Comparison of ENCODE assay signal across 17 cellular contexts in the genomic region with DNA sequence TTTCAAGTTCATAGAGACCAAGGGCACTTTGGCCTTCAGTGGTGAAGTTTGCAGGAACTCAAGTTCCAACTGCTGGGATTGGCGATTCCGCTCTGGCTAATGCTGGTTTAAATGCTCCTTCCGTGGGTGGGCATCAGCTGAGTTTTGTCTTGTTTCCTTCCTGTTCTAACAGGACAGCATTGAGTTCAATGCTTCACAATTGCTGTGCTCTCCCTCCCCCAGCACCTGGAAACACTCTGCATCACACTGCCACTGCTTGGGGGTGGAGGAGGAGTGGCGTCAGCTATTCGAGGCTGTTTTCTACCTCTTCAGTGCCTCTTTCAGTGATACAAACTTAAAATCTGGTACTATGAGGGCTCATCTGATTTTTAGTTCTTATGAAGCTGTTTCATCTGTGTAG.
DNase-seq lines count a peak whose midpoint lies in the region; ATAC-seq and TF ChIP-seq lines count a peak whose summit lies in the region.
"Had no signal": no experiment of that assay in that cellular context is flagged by ENCODE, and none has a peak within 500 bp of the region (broad histone marks: within the 10 kb centered on the region; RNA-seq: fewer than 3 reads in every experiment).

No MANE protein-coding gene starts in this region.

- H3K9me3 Mint-ChIP-seq in endodermal cell: no peaks in the 10 kb centered on the region

- peak; percentile 10 for DNase-seq in ELF-1 (ENCODE audit: low read depth, low spot score)
- peak; percentile 79 for DNase-seq in endodermal cell
- no peak for DNase-seq in mesenteric fat pad (ENCODE audit: low spot score)
- no peak for DNase-seq in NCI-H82 treated with DMSO at 0.1 percent for 48 hours (lab: John Stamatoyannopoulos, UW; ENCODE audit: unreplicated experiment)
- DNase-seq in NCI-H2107 (lab: John Stamatoyannopoulos, UW): no peak
- DNase-seq: AML-193; Caco-2; CD8-positive, alpha-beta memory T cell; DND-41; GM23248; IMR-90 had no signal

- no peaks in the 10 kb centered on the region for H3K36me3 Mint-ChIP-seq in endodermal cell (ENCODE audit: low read depth)
- H3K36me3 Mint-ChIP-seq: CD8-positive, alpha-beta memory T cell had no signal

- H3K4me3 ChIP-seq in HUES6 (ENCODE audit: low read depth, low read length) (no peak overlapping the region), endodermal cell (ENCODE audit: low read length) (no peak overlapping the region), iPS-20b (ENCODE audit: low read length) (peak overlapping the region; percentile 31; the same call in 1 of the 2 replicates)
- H3K4me3 ChIP-seq: BLaER1, GM23248, HAP-1 had no signal

- H3K36me3 ChIP-seq in HUES6 (ENCODE audit: control insufficient read depth, insufficient read depth, low read length) (no peaks in the 10 kb centered on the region), endodermal cell (ENCODE audit: control insufficient read depth, insufficient read depth, low read length) (no peaks in the 10 kb centered on the region), iPS-20b (ENCODE audit: insufficient read depth, low read depth, low read length) (no peaks in the 10 kb centered on the region)
- H3K36me3 ChIP-seq: BLaER1, HAP-1 had no signal

- H3K27ac Mint-ChIP-seq in endodermal cell: peak overlapping the region; percentile 5
- H3K27ac Mint-ChIP-seq: CD8-positive, alpha-beta memory T cell had no signal

- H3K9me3 ChIP-seq in HUES6 (ENCODE audit: control insufficient read depth, insufficient read depth, low read depth, low read length): no peaks in the 10 kb centered on the region
- no peaks in the 10 kb centered on the region for H3K9me3 ChIP-seq in endodermal cell (ENCODE audit: control insufficient read depth, low read length)
- H3K9me3 ChIP-seq in iPS-20b (ENCODE audit: insufficient read depth, low read depth, low read length): no peaks in the 10 kb centered on the region
- H3K9me3 ChIP-seq: BLaER1, Caco-2, HAP-1 had no signal

- WGBS in endodermal cell (ENCODE audit: insufficient coverage in 1 of 2, insufficient read length in 1 of 2), 2 experiments: 81% methylated on average over 3 of the region's 5 CpGs

- H3K27ac ChIP-seq in HUES6 (ENCODE audit: low read depth, low read length): peak overlapping the region; percentile 66; the same call in 1 of the 2 replicates
- no peak overlapping the region for H3K27ac ChIP-seq in endodermal cell (ENCODE audit: low read depth, low read length)
- peak overlapping the region; percentile 55 for H3K27ac ChIP-seq in iPS-20b (ENCODE audit: low read length)
- H3K27ac ChIP-seq: 22Rv1, BLaER1, GM23248 had no signal

- H3K27me3 ChIP-seq in HUES6 (ENCODE audit: control insufficient read depth, insufficient read depth, low read length) (no peaks in the 10 kb centered on the region), endodermal cell (ENCODE audit: control insufficient read depth, insufficient read depth, low read length, poor library complexity, severe bottlenecking) (no peaks in the 10 kb centered on the region), iPS-20b (ENCODE audit: insufficient read depth, low read length) (no peaks in the 10 kb centered on the region)
- H3K27me3 ChIP-seq: BLaER1 had no signal

- H3K27me3 Mint-ChIP-seq in endodermal cell (ENCODE audit: insufficient read depth): no peaks in the 10 kb centered on the region
- H3K27me3 Mint-ChIP-seq: CD8-positive, alpha-beta memory T cell had no signal

- H3K4me3 Mint-ChIP-seq in endodermal cell: no peak overlapping the region
- H3K4me3 Mint-ChIP-seq: CD8-positive, alpha-beta memory T cell had no signal

- peaks cover 37% of the 10 kb centered on the region for H3K4me1 Mint-ChIP-seq in endodermal cell
- H3K4me1 Mint-ChIP-seq: CD8-positive, alpha-beta memory T cell had no signal

- ATAC-seq in GM18868 (IDR thresholded peaks at IDR 0.05; ENCODE audit: unreplicated experiment): no peak

- H3K9ac ChIP-seq in HUES6 (ENCODE audit: low read length) (peak overlapping the region; percentile 32), endodermal cell (ENCODE audit: extremely low read depth, low read length, poor library complexity, severe bottlenecking) (no peak overlapping the region), iPS-20b (ENCODE audit: low read depth, low read length) (peak overlapping the region; percentile 52; the same call in 1 of the 2 replicates)
- H3K9ac ChIP-seq: BLaER1, GM23248 had no signal

- no peak for TF ChIP-seq CTCF in endodermal cell (conservative IDR thresholded peaks at IDR 0.05)

- H3K4me1 ChIP-seq in HUES6 (ENCODE audit: control insufficient read depth, insufficient read depth, low read length) (peaks cover 25% of the 10 kb centered on the region), endodermal cell (ENCODE audit: control insufficient read depth, insufficient read depth, low read length) (peaks cover 31% of the 10 kb centered on the region), iPS-20b (ENCODE audit: insufficient read depth, low read length) (peaks cover 17% of the 10 kb centered on the region)
- H3K4me1 ChIP-seq: BLaER1, HAP-1 had no signal

Comparison
In these comparisons a context has a peak if more than half of its experiments do, and no peak if none do; other contexts are left out.
1. DNase-seq: peak in ELF-1 (single experiment) and endodermal cell (single experiment); none in mesenteric fat pad (single experiment), NCI-H82 treated with DMSO at 0.1 percent for 48 hours (single experiment) and NCI-H2107 (single experiment).